Comparison of ENCODE assay signal across 17 cellular contexts in the genomic region with DNA sequence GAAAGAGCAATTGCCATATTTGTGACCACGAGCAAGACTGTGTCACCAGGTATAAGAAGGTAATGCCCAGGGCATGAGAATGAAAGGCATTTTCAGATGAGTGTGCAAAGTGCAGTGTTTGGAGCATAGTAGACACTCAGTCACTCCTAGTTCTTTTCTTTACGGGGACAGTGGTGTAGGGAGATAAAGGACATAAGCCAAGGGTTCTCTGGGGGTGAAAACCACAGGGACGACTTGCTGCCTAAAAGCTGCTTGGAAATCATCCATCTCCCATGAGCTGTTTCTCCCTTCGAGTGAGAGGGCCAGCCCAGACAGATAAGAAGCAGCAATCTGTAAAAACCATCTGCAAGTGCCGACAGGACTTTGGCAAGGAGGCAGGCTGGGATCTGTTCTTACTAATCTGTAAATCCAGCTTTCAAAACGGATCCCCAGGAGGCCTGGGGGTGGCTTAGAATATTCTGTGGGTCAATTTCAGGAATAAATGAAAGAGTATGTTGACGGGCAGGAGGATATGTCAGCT.
A peak's percentile ranks its signal among the peaks of the same experiment; 100 is the strongest.
DNase-seq lines count a peak whose midpoint lies in the region; ATAC-seq and TF ChIP-seq lines count a peak whose summit lies in the region.
"Had no signal": no experiment of that assay in that cellular context is flagged by ENCODE, and none has a peak within 500 bp of the region (broad histone marks: within the 10 kb centered on the region; RNA-seq: fewer than 3 reads in every experiment).

No MANE protein-coding gene starts in this region.

- no peaks in the 10 kb centered on the region for H4K20me1 ChIP-seq in GM23338 (replicated peaks; ENCODE audit: insufficient read depth)

- ATAC-seq in GM23338 (no peak), heart left ventricle (peak; percentile 77 to 97 (median 85))

- no peaks in the 10 kb centered on the region for H3K79me2 ChIP-seq in GM23338 (replicated peaks; ENCODE audit: insufficient read depth)

- H3K9me2 ChIP-seq in GM23338 (ENCODE audit: insufficient read depth): no peaks in the 10 kb centered on the region; the same call in 1 of the 2 replicates

- H3K27me3 ChIP-seq in GM23338 (ENCODE audit: insufficient read depth) (no peaks in the 10 kb centered on the region), WERI-Rb-1 (ENCODE audit: insufficient read depth, low read depth, severe bottlenecking) (no peaks in the 10 kb centered on the region), heart left ventricle (no peaks in the 10 kb centered on the region), H7 (ENCODE audit: control insufficient read depth, insufficient read depth, low read length) (no peaks in the 10 kb centered on the region)
- H3K27me3 ChIP-seq: stomach had no signal

- H3K36me3 Mint-ChIP-seq in GM23338 (ENCODE audit: low read depth): no peaks in the 10 kb centered on the region
- H3K36me3 Mint-ChIP-seq in activated T-helper 2 cell treated with anti-CD3 and anti-CD28 coated beads, Interferon-gamma antibody, Interleukin-2, Interleukin-4, amounts not matched to agents 10 μg/mL and 5 μg/mL and 100 μg/mL, durations not matched to agents 14 hours and 24 hours and 36 hours (ENCODE audit: low read depth): no peaks in the 10 kb centered on the region

- 0 out of 2 replicates have a peak overlapping the region, but pooled peaks have one; percentile 16 for H2AFZ ChIP-seq in GM23338

- no peak for TF ChIP-seq POLR2A in heart left ventricle (IDR thresholded peaks at IDR 0.05)

- H3K4me2 ChIP-seq in GM23338: no peak overlapping the region
- H3K4me2 ChIP-seq: KMS-11 had no signal

- H3K9me3 ChIP-seq in WERI-Rb-1 (ENCODE audit: severe bottlenecking) (no peaks in the 10 kb centered on the region), heart left ventricle (peaks cover 0 to 33% (median 5%) of the 10 kb centered on the region in 12 donors)

- H3K4me1 ChIP-seq in GM23338 (ENCODE audit: insufficient read depth) (no peaks in the 10 kb centered on the region), heart left ventricle (peaks cover 0 to 16% (median 9%) of the 10 kb centered on the region in 12 donors)

- no peak for TF ChIP-seq CTCF in GM23338 (conservative IDR thresholded peaks at IDR 0.05; ENCODE audit: low read depth in 2 of 2)
- no peak for TF ChIP-seq CTCF in WERI-Rb-1 (IDR thresholded peaks at IDR 0.05; ENCODE audit: low read depth, low read length)
- TF ChIP-seq CTCF in heart left ventricle (IDR thresholded peaks at IDR 0.05): no peak

- H3F3A ChIP-seq in GM23338 (replicated peaks; ENCODE audit: low read depth): no peaks in the 10 kb centered on the region

- intact Hi-C loops in heart left ventricle (cut with DNase I): loop anchor here in 2 of 10 donors (5.0 to 10.0 kb wide), 2 partner anchors 747 to 1039 kb away; partner anchors contain the start of gene TRIB2 (in 1 of the 2)
- intact Hi-C loops in activated T-helper 2 cell treated with anti-CD3 and anti-CD28 coated beads, Interferon-gamma antibody, Interleukin-2, Interleukin-4, amounts not matched to agents 10 μg/mL and 5 μg/mL and 100 μg/mL, durations not matched to agents 14 hours and 24 hours and 36 hours (cut with micrococcal nuclease): no loop called here

- no peak overlapping the region for H3K4me3 ChIP-seq in GM23338
- no peak overlapping the region for H3K4me3 ChIP-seq in WERI-Rb-1 (ENCODE audit: low read depth, low read length)
- no peak overlapping the region for H3K4me3 ChIP-seq in heart left ventricle
- H3K4me3 ChIP-seq in H7 (ENCODE audit: insufficient read depth, low read depth, low read length): no peak overlapping the region
- H3K4me3 ChIP-seq: stomach had no signal

- no peak overlapping the region for H3K4me3 Mint-ChIP-seq in GM23338
- H3K4me3 Mint-ChIP-seq in activated T-helper 2 cell treated with anti-CD3 and anti-CD28 coated beads, Interferon-gamma antibody, Interleukin-2, Interleukin-4, amounts not matched to agents 10 μg/mL and 5 μg/mL and 100 μg/mL, durations not matched to agents 14 hours and 24 hours and 36 hours (ENCODE audit: low read depth): no peak overlapping the region
- H3K4me3 Mint-ChIP-seq: nephron progenitor cell had no signal

- DNase-seq in A172 (ENCODE audit: low spot score) (peak; percentile 48), GM23338 (ENCODE audit: low spot score) (no peak), WERI-Rb-1 (peak; percentile 93), heart left ventricle (peak; percentile 57 to 81 (median 67)), T-helper 1 cell (no peak), H7 (no peak), putamen (ENCODE audit: low spot score) (no peak)
- no peak for DNase-seq in activated T-helper 2 cell treated with anti-CD3 and anti-CD28 coated beads, Interferon-gamma antibody, Interleukin-2, Interleukin-4, amounts not matched to agents 10 μg/mL and 5 μg/mL and 100 μg/mL, durations not matched to agents 14 hours and 24 hours and 36 hours (ENCODE audit: low spot score)
- DNase-seq: activated CD4-positive, alpha-beta T cell treated with anti-CD3 and anti-CD28 coated beads for 4 hours; activated naive CD4-positive, alpha-beta T cell; effector memory CD4-positive, alpha-beta T cell; HCEC 1CT; NCI-H2107; nephron progenitor cell; RPMI8226; stomach had no signal

- no peaks in the 10 kb centered on the region for H3K27me3 Mint-ChIP-seq in GM23338 (ENCODE audit: insufficient read depth, low read depth, poor library complexity)
- peaks cover 4% of the 10 kb centered on the region for H3K27me3 Mint-ChIP-seq in activated T-helper 2 cell treated with anti-CD3 and anti-CD28 coated beads, Interferon-gamma antibody, Interleukin-2, Interleukin-4, amounts not matched to agents 10 μg/mL and 5 μg/mL and 100 μg/mL, durations not matched to agents 14 hours and 24 hours and 36 hours (ENCODE audit: low read depth)

- H3K36me3 ChIP-seq in GM23338 (ENCODE audit: insufficient read depth): no peaks in the 10 kb centered on the region
- no peaks in the 10 kb centered on the region for H3K36me3 ChIP-seq in WERI-Rb-1
- no peaks in the 10 kb centered on the region for H3K36me3 ChIP-seq in heart left ventricle
- no peaks in the 10 kb centered on the region for H3K36me3 ChIP-seq in H7 (replicated peaks; ENCODE audit: control insufficient read depth, insufficient read depth, low read length)
- H3K36me3 ChIP-seq: stomach had no signal

- 9 to 15% (median 9%) methylated on average over 7 of the region's 7 CpGs for WGBS in heart left ventricle, 4 donors

- no peaks in the 10 kb centered on the region for H3K4me1 Mint-ChIP-seq in GM23338
- H3K4me1 Mint-ChIP-seq in activated T-helper 2 cell treated with anti-CD3 and anti-CD28 coated beads, Interferon-gamma antibody, Interleukin-2, Interleukin-4, amounts not matched to agents 10 μg/mL and 5 μg/mL and 100 μg/mL, durations not matched to agents 14 hours and 24 hours and 36 hours (ENCODE audit: low read depth): no peaks in the 10 kb centered on the region

- H3K9me3 Mint-ChIP-seq in GM23338: no peaks in the 10 kb centered on the region; the same call in 2 of the 3 replicates
- H3K9me3 Mint-ChIP-seq in activated T-helper 2 cell treated with anti-CD3 and anti-CD28 coated beads, Interferon-gamma antibody, Interleukin-2, Interleukin-4, amounts not matched to agents 10 μg/mL and 5 μg/mL and 100 μg/mL, durations not matched to agents 14 hours and 24 hours and 36 hours: peaks cover 8% of the 10 kb centered on the region

- H3K27ac Mint-ChIP-seq in GM23338: no peak overlapping the region
- H3K27ac Mint-ChIP-seq in activated T-helper 2 cell treated with anti-CD3 and anti-CD28 coated beads, Interferon-gamma antibody, Interleukin-2, Interleukin-4, amounts not matched to agents 10 μg/mL and 5 μg/mL and 100 μg/mL, durations not matched to agents 14 hours and 24 hours and 36 hours: no peak overlapping the region
- H3K27ac Mint-ChIP-seq: nephron progenitor cell had no signal

- H3K27ac ChIP-seq in GM23338 (ENCODE audit: low read depth) (no peak overlapping the region), WERI-Rb-1 (peak overlapping the region; percentile 59), heart left ventricle (no peak overlapping the region)
- H3K27ac ChIP-seq: KMS-11, stomach had no signal

TF ChIP-seq in GM23338, 12 proteins besides CTCF, POLR2A, EP300 and RAD21 (continues in another document):
- TF ChIP-seq ZNF114 (CRISPR knock-in tag; IDR thresholded peaks at IDR 0.05): no peak
- no peak for TF ChIP-seq ZNF331 (CRISPR knock-in tag; IDR thresholded peaks at IDR 0.05; ENCODE audit: low read depth)
- TF ChIP-seq ETS1 (IDR thresholded peaks at IDR 0.05): no peak

Comparison
In these comparisons a context has a peak if more than half of its experiments do, and no peak if none do; other contexts are left out.
1. DNase-seq: peak in A172 (single experiment), WERI-Rb-1 (single experiment) and heart left ventricle (5 of 5); none in GM23338 (single experiment), T-helper 1 cell (0 of 5), activated T-helper 2 cell treated with anti-CD3 and anti-CD28 coated beads, Interferon-gamma antibody, Interleukin-2, Interleukin-4, amounts not matched to agents 10 μg/mL and 5 μg/mL and 100 μg/mL, durations not matched to agents 14 hours and 24 hours and 36 hours (single experiment), H7 (single experiment) and putamen (single experiment).